8 cellular contexts compared by ENCODE assay signal in the genomic region with DNA sequence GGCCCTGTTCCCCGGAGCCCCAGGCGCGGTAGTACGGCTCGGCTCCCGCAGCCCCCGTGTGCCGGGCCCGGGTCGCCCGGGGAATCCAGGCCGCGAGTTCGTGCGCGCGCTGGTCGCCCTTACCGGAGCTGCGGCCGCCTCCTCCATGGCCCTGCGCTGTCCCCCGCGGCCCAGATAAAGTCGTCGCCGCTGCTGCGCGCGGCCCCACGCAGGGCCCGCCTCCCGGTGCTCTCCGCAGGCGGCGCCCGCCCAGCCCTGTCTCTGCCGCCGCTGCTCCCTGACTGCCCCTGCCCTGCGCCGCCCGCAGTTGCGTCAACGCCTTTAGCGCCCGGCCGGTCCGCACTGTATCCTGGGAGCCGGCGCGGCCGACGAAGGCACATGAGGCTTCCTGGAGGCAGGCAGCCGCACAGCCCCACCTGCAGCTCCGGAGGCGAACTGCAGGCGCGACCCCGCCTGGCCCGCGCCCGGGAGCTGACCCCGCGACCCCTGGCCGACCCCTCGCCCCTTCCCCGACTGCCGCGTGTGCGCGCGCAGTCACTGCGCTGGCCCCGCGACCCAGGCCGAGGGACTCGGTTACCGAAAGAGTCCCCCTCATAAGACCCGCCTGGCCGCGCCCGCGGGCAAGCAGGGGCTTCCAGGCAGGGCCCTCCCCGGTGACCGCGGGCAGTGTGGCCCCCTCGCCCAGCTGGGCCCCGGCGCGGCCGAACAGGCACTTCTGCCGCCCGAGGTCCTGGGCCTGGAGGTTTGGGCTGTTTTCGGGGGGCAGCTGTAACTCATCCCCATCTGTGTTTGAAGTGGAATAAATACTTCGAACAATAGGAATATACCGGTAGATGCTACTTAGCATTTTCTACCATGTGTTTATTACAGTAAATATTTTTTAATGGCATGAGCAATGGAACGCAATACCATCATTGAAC.
DNase-seq lines count a peak whose midpoint lies in the region; ATAC-seq and TF ChIP-seq lines count a peak whose summit lies in the region.

No MANE protein-coding gene starts in this region.

- peaks cover 17% of the 10 kb centered on the region for H3K36me3 Mint-ChIP-seq in activated T-cell treated with anti-CD3 and anti-CD28 coated beads, Interleukin-2, amount 50 U/mL, for 4 hours (ENCODE audit: insufficient read depth)

- 0 out of 2 replicates have a peak, but pooled peaks cover 6% of the 10 kb centered on the region for H3K36me3 ChIP-seq in PC-3 (ENCODE audit: low read depth, low read length)
- peaks cover 16 to 18% (median 17%) of the 10 kb centered on the region in 4 donors for H3K36me3 ChIP-seq in esophagus muscularis mucosa

- no peaks in the 10 kb centered on the region for H3K9me3 Mint-ChIP-seq in activated T-cell treated with anti-CD3 and anti-CD28 coated beads, Interleukin-2, amount 50 U/mL, for 4 hours

- DNase-seq in DMS79 (lab: John Stamatoyannopoulos, UW) (peak; percentile 67), PC-3 (peak; percentile 88), esophagus muscularis mucosa (ENCODE audit: extremely low spot score) (peak; percentile 95), myocyte (ENCODE audit: low read depth) (peak; percentile 97)
- DNase-seq in Jurkat, Clone E6-1 (ENCODE audit: low read depth, low spot score), result peak; percentile 81
- peak; percentile 87 for DNase-seq in activated T-cell treated with anti-CD3 and anti-CD28 coated beads, Interleukin-2, amount 50 U/mL, for 4 hours
- peak; percentile 77 to 88 for DNase-seq in stimulated activated CD8-positive, alpha-beta memory T cell treated with anti-CD3 and anti-CD28 coated beads, Interleukin-7, amount 100 ng/mL, for 4 hours (ENCODE audit: low read depth in 2 of 2)

- TF ChIP-seq EP300 in esophagus muscularis mucosa (IDR thresholded peaks at IDR 0.05), result no peak

- H3K4me3 Mint-ChIP-seq in activated T-cell treated with anti-CD3 and anti-CD28 coated beads, Interleukin-2, amount 50 U/mL, for 4 hours, result peak overlapping the region; percentile 87

- CTCF ChIA-PET in PC-3 (lab: Charles Lee), result interaction anchor here (0.6 to 1.6 kb wide), 4 partner anchors 26 to 46 kb away, joined by 3 to 9 read pairs (median 4); no protein-coding TSS in a partner anchor

- H3K4me1 Mint-ChIP-seq in activated T-cell treated with anti-CD3 and anti-CD28 coated beads, Interleukin-2, amount 50 U/mL, for 4 hours (ENCODE audit: low read depth), result peaks cover 42% of the 10 kb centered on the region

- H3K9me3 ChIP-seq in PC-3 (ENCODE audit: low read length) (no peaks in the 10 kb centered on the region), esophagus muscularis mucosa (no peaks in the 10 kb centered on the region)

- H3K27me3 Mint-ChIP-seq in activated T-cell treated with anti-CD3 and anti-CD28 coated beads, Interleukin-2, amount 50 U/mL, for 4 hours (ENCODE audit: low read depth), result peaks cover 6% of the 10 kb centered on the region

- H2AFZ ChIP-seq in PC-3 (ENCODE audit: low read length), result peak overlapping the region; percentile 99

- no TSS peak for BruUV-seq in PC-3 (replicated peaks; lab: Mats Ljungman, UMichigan)

- H3K9ac ChIP-seq in PC-3 (ENCODE audit: low read length), result peak overlapping the region; percentile 92

- peaks cover 8% of the 10 kb centered on the region for H3K27me3 ChIP-seq in PC-3 (ENCODE audit: low read length)
- no peaks in the 10 kb centered on the region for H3K27me3 ChIP-seq in esophagus muscularis mucosa

- peak; percentile 83 for ATAC-seq in GM21717 (IDR thresholded peaks at IDR 0.05; ENCODE audit: unreplicated experiment)
- peak; percentile 94 for ATAC-seq in PC-3
- ATAC-seq in activated T-cell treated with anti-CD3 and anti-CD28 coated beads, Interleukin-2, amount 50 U/mL, for 4 hours, result peak; percentile 93

- TF ChIP-seq POLR2A in esophagus muscularis mucosa (IDR thresholded peaks at IDR 0.05; ENCODE audit: low read depth), result no peak

- H3K4me3 ChIP-seq in Jurkat, Clone E6-1 (ENCODE audit: low read length), result peak overlapping the region; percentile 85
- H3K4me3 ChIP-seq in PC-3 (ENCODE audit: low read length) (peak overlapping the region; percentile 99), esophagus muscularis mucosa (peak overlapping the region; percentile 92 to 99 (median 98))

- POLR2A ChIA-PET in PC-3 (lab: Charles Lee; ENCODE audit: unreplicated experiment), result interaction anchor here (0.6 kb wide), 1 partner anchor 157 kb away, joined by 3 read pairs; no protein-coding TSS in a partner anchor

- peaks cover 17% of the 10 kb centered on the region for H3K4me1 ChIP-seq in PC-3 (ENCODE audit: insufficient read depth, low read length)
- peaks cover 18 to 39% (median 33%) of the 10 kb centered on the region in 4 donors for H3K4me1 ChIP-seq in esophagus muscularis mucosa

- H3K79me2 ChIP-seq in PC-3 (ENCODE audit: low read length), result peaks cover 29% of the 10 kb centered on the region

- no peaks in the 10 kb centered on the region for H3K9me2 ChIP-seq in PC-3 (replicated peaks; ENCODE audit: low read length)

- 7% methylated on average over 19 of the region's 97 CpGs for WGBS in esophagus muscularis mucosa

- H3K4me2 ChIP-seq in PC-3 (ENCODE audit: low read length), result peak overlapping the region; percentile 90

- intact Hi-C loops in PC-3 (cut with micrococcal nuclease), result loop anchor here (1.0 to 10.0 kb wide), 4 partner anchors 90 to 200 kb away; a partner anchor contains a TSS
- intact Hi-C loops in esophagus muscularis mucosa (cut with DNase I), result loop anchor here (5.0 kb wide), 1 partner anchor 127 kb away; the partner anchor contains the start of gene ZNF746

- no peak overlapping the region for H3K27ac ChIP-seq in PC-3 (ENCODE audit: low read length)
- peak overlapping the region; percentile 88 to 95 (median 94) for H3K27ac ChIP-seq in esophagus muscularis mucosa (replicated peaks in 1 of 4)

- no peaks in the 10 kb centered on the region for H3F3A ChIP-seq in PC-3 (ENCODE audit: low read length, unreplicated experiment)

- TF ChIP-seq CTCF in PC-3 (conservative IDR thresholded peaks at IDR 0.05; ENCODE audit: low read depth, low read length), result peak; percentile 74
- TF ChIP-seq CTCF in esophagus muscularis mucosa (IDR thresholded peaks at IDR 0.05), result peak; percentile 95 to 100 (median 100)

- no peaks in the 10 kb centered on the region for H4K20me1 ChIP-seq in PC-3 (ENCODE audit: low read length)
